ENCODE assay signal across 10 cellular contexts in genomic region chr5:36607838-36608783, GRCh38.
DNase-seq lines count a peak whose midpoint lies in the region; ATAC-seq and TF ChIP-seq lines count a peak whose summit lies in the region.
"Had no signal": no experiment of that assay in that cellular context is flagged by ENCODE, and none has a peak within 500 bp of the region (broad histone marks: within the 10 kb centered on the region; RNA-seq: fewer than 3 reads in every experiment).

No MANE protein-coding gene starts in this region.

- ATAC-seq in GM21447 (IDR thresholded peaks at IDR 0.05; ENCODE audit: unreplicated experiment) (no peak), HG02885 (IDR thresholded peaks at IDR 0.05; ENCODE audit: poor library complexity, unreplicated experiment) (no peak)
- ATAC-seq: activated T-cell treated with anti-CD3 and anti-CD28 coated beads, Interleukin-2, amount 50 U/mL, for 72 hours had no signal

- H3K36me3 ChIP-seq in HUES6 (ENCODE audit: control insufficient read depth, insufficient read depth, low read length): peaks cover 30% of the 10 kb centered on the region
- H3K36me3 ChIP-seq: right lobe of liver had no signal

- in situ Hi-C loops in astrocyte of the spinal cord (cut with HindIII; ENCODE audit: low sequenced_read_pairs): no loop called here

- H3K4me1 ChIP-seq in HUES6 (ENCODE audit: control insufficient read depth, insufficient read depth, low read length): peaks cover 44% of the 10 kb centered on the region
- H3K4me1 ChIP-seq: right lobe of liver had no signal

- peak overlapping the region; percentile 0 for H3K9ac ChIP-seq in HUES6 (ENCODE audit: low read length)

- no peaks in the 10 kb centered on the region for H3K9me3 ChIP-seq in HUES6 (ENCODE audit: control insufficient read depth, insufficient read depth, low read depth, low read length)
- H3K9me3 ChIP-seq: right lobe of liver had no signal

- no peaks in the 10 kb centered on the region for H3K27me3 ChIP-seq in HUES6 (ENCODE audit: control insufficient read depth, insufficient read depth, low read length)

- peak overlapping the region; percentile 85 for H3K4me3 ChIP-seq in HUES6 (ENCODE audit: low read depth, low read length)
- peak overlapping the region; percentile 91 for H3K4me3 ChIP-seq in astrocyte of the spinal cord (ENCODE audit: low read depth, low read length)

- TF ChIP-seq CTCF in astrocyte of the spinal cord (IDR thresholded peaks at IDR 0.05; ENCODE audit: low read depth, low read length): no peak

- DNase-seq in astrocyte of the spinal cord (ENCODE audit: low read depth, low spot score) (peak; percentile 79), iris pigment epithelial cell (ENCODE audit: low read depth) (peak; percentile 62), superior temporal gyrus (ENCODE audit: extremely low spot score) (peak; percentile 72), cerebellar cortex (ENCODE audit: low spot score) (no peak), iPS-NIHi11 (ENCODE audit: low spot score) (no peak)
- DNase-seq: activated T-cell treated with anti-CD3 and anti-CD28 coated beads, Interleukin-2, amount 50 U/mL, for 72 hours had no signal

- H3K27ac ChIP-seq in HUES6 (ENCODE audit: low read depth, low read length): no peak overlapping the region
- H3K27ac ChIP-seq: right lobe of liver had no signal

Comparison
In these comparisons a context has a peak if more than half of its experiments do, and no peak if none do; other contexts are left out.
1. DNase-seq: peak in astrocyte of the spinal cord (single experiment), iris pigment epithelial cell (single experiment) and superior temporal gyrus (single experiment); none in cerebellar cortex (single experiment) and iPS-NIHi11 (single experiment).